ENCODE assay signal across 16 cellular contexts in the genomic region with DNA sequence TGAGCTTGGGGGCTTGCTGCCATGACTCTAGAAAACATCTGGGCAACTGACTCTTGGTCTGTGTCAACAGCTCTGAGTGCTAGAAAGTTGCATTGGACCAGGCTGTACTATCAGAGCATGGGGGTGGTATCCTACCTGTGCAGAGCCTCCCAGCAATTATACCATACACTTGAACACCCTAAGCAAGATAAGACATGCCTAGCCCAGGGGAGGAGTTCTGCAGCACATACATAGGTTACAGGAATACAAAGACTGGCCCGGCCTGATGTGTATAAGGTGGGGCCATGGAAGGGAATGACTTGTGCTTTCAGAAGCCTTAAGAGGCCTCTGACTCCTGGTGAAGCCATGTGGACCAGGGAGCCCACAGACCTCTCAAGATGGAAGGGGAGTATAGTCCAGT.
"Had no signal": no experiment of that assay in that cellular context is flagged by ENCODE, and none has a peak within 500 bp of the region (broad histone marks: within the 10 kb centered on the region; RNA-seq: fewer than 3 reads in every experiment).

No MANE protein-coding gene starts in this region.

- H3K9me3 Mint-ChIP-seq: activated naive CD4-positive, alpha-beta T cell treated with anti-CD3 and anti-CD28 coated beads, Interleukin-2, amount 50 U/mL, for 72 hours; activated T-cell treated with anti-CD3 and anti-CD28 coated beads, Interleukin-2, amount 50 U/mL, for 4 hours; naive B cell had no signal

- H3K4me3 Mint-ChIP-seq: activated CD8-positive, alpha-beta memory T cell treated with anti-CD3 and anti-CD28 coated beads, Interleukin-2, amount 10 ng/mL, durations not matched to agents 7 days and 5 days; activated T-cell treated with anti-CD3 and anti-CD28 coated beads, Interleukin-2, amount 50 U/mL, for 4 hours; naive B cell had no signal

- H3K4me1 Mint-ChIP-seq: activated CD8-positive, alpha-beta memory T cell treated with anti-CD3 and anti-CD28 coated beads, Interleukin-2, amount 10 ng/mL, durations not matched to agents 7 days and 5 days; naive B cell had no signal

- DNase-seq: activated CD4-positive, alpha-beta T cell treated with anti-CD3 and anti-CD28 coated beads, Interleukin-2, amount 50 U/mL, for 48 hours; activated CD4-positive, CD25-positive, alpha-beta regulatory T cell treated with anti-CD3 and anti-CD28 coated beads, Interleukin-2, amount 50 U/mL, for 72 hours; activated CD8-positive, alpha-beta memory T cell treated with anti-CD3 and anti-CD28 coated beads, Interleukin-2, amount 10 ng/mL, durations not matched to agents 7 days and 5 days; activated effector memory CD4-positive, alpha-beta T cell treated with anti-CD3 and anti-CD28 coated beads, Interleukin-2, amount 50 U/mL, for 16 hours; activated T-cell treated with anti-CD3 and anti-CD28 coated beads, Interleukin-2, amount 50 U/mL, for 4 hours; amniotic stem cell; body of pancreas; dorsolateral prefrontal cortex; heart left ventricle; left lung; naive B cell; retina; stimulated activated CD4-positive, alpha-beta T cell treated with anti-CD3 and anti-CD28 coated beads, Interleukin-4, amount 100 ng/mL, for 4 hours; uterus had no signal

- H3K4me1 ChIP-seq: left lung, uterus had no signal

- H3K9me3 ChIP-seq: body of pancreas, heart left ventricle, left lung, uterus had no signal

- ATAC-seq: activated CD8-positive, alpha-beta memory T cell treated with anti-CD3 and anti-CD28 coated beads, Interleukin-2, amount 10 ng/mL, durations not matched to agents 7 days and 5 days; activated naive CD4-positive, alpha-beta T cell treated with anti-CD3 and anti-CD28 coated beads, Interleukin-2, amount 50 U/mL, for 72 hours; activated T-cell treated with anti-CD3 and anti-CD28 coated beads, Interleukin-2, amount 50 U/mL, for 4 hours; body of pancreas; heart left ventricle; left lung had no signal

- H3K27me3 ChIP-seq: body of pancreas, heart left ventricle, left lung, uterus had no signal

- H3K27ac Mint-ChIP-seq: activated CD8-positive, alpha-beta memory T cell treated with anti-CD3 and anti-CD28 coated beads, Interleukin-2, amount 10 ng/mL, durations not matched to agents 7 days and 5 days; activated naive CD4-positive, alpha-beta T cell treated with anti-CD3 and anti-CD28 coated beads, Interleukin-2, amount 50 U/mL, for 72 hours; naive B cell had no signal

- H3K27ac ChIP-seq: body of pancreas, dorsolateral prefrontal cortex, heart left ventricle, left lung, parathyroid adenoma, uterus had no signal

- H3K36me3 Mint-ChIP-seq: activated CD8-positive, alpha-beta memory T cell treated with anti-CD3 and anti-CD28 coated beads, Interleukin-2, amount 10 ng/mL, durations not matched to agents 7 days and 5 days; activated naive CD4-positive, alpha-beta T cell treated with anti-CD3 and anti-CD28 coated beads, Interleukin-2, amount 50 U/mL, for 72 hours; naive B cell had no signal

- H3K4me3 ChIP-seq: body of pancreas, dorsolateral prefrontal cortex, heart left ventricle, left lung, uterus had no signal

- H3K36me3 ChIP-seq: heart left ventricle, left lung, uterus had no signal
